28 cellular contexts compared by ENCODE assay signal in the genomic region with DNA sequence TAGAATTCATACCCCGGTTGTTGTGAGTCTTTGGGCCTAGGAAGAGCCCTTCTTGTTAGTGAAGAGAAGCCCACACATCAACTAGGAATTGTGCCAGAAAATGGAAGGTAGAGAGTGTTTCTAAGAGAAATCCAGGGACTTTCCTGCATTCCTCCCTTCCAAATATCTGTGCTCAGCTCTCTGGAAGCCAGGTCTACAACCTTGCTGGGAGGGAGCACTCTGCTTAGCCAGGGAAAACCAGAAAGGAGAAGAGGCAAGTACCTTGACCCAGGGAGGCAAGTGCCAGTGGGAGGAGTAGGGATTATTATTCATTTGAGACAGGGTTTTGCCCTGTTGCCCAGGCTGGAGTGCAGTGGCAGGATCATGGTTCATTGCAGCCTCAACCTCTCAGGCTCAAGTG. TPM values are rescaled to one million over a fixed set of nuclear protein-coding genes. Genes with fewer than 3 reads are reported as not detected.
DNase-seq lines count a peak whose midpoint lies in the region; ATAC-seq and TF ChIP-seq lines count a peak whose summit lies in the region.
"Had no signal": no experiment of that assay in that cellular context is flagged by ENCODE, and none has a peak within 500 bp of the region (broad histone marks: within the 10 kb centered on the region; RNA-seq: fewer than 3 reads in every experiment).

No MANE protein-coding gene starts in this region.

- WGBS in esophagus, 2 donors, result 55 to 58% methylated on average over 1 of the region's 1 CpG

- H3K4me1 ChIP-seq in HEK293 (ENCODE audit: control insufficient read depth, insufficient read depth, low read length), result no peaks in the 10 kb centered on the region
- H3K4me1 ChIP-seq in esophagus (ENCODE audit: control insufficient read depth in 2 of 2, insufficient read depth in 2 of 2, low read length in 1 of 2), result peaks cover 0 to 9% of the 10 kb centered on the region in 2 donors
- H3K4me1 ChIP-seq: BE2C had no signal

- CTCF ChIA-PET in HEK293 (lab: Yijun Ruan, JAX), result interaction anchor here (0.6 to 7.8 kb wide), 5 partner anchors 10 to 100 kb away, joined by 3 to 73 read pairs (median 6); a partner anchor contains a TSS
- CTCF ChIA-PET in WTC11 (lab: Charles Lee), result interaction anchor here (1.2 to 3.7 kb wide), 4 partner anchors 16 to 100 kb away, joined by 4 to 13 read pairs (median 4); a partner anchor contains a TSS

- H3K27ac Mint-ChIP-seq in WTC11, result no peak overlapping the region
- H3K27ac Mint-ChIP-seq: CD14-positive monocyte; CD4-positive, CD25-positive, alpha-beta regulatory T cell; CD8-positive, alpha-beta memory T cell had no signal

- H3K9me3 ChIP-seq in HEK293 (ENCODE audit: control insufficient read depth, insufficient read depth, low read depth, low read length), result no peaks in the 10 kb centered on the region
- H3K9me3 ChIP-seq in esophagus (ENCODE audit: control insufficient read depth in 2 of 2, insufficient read depth in 1 of 2, low read depth in 1 of 2, low read length in 1 of 2), result no peaks in the 10 kb centered on the region
- H3K9me3 ChIP-seq: BE2C, BLaER1 had no signal

- H3K4me3 ChIP-seq in HEK293 (ENCODE audit: low read depth, low read length) (no peak overlapping the region), esophagus (ENCODE audit: low read depth in 1 of 2, low read length in 2 of 2) (no peak overlapping the region)
- H3K4me3 ChIP-seq: BLaER1, GM12878 had no signal

- H3K4me3 Mint-ChIP-seq in WTC11, result no peak overlapping the region
- H3K4me3 Mint-ChIP-seq: CD4-positive, alpha-beta memory T cell; CD4-positive, CD25-positive, alpha-beta regulatory T cell; CD8-positive, alpha-beta memory T cell had no signal

- POLR2A ChIA-PET in HEK293 (lab: Yijun Ruan, JAX), result no interaction called here
- POLR2A ChIA-PET in WTC11 (lab: Charles Lee), result no interaction called here

- H3K36me3 ChIP-seq in HEK293 (ENCODE audit: control insufficient read depth in 2 of 2, insufficient read depth in 1 of 2, low read length in 2 of 2) (no peaks in the 10 kb centered on the region), esophagus (ENCODE audit: control insufficient read depth in 2 of 2, insufficient read depth in 2 of 2, low read length in 1 of 2) (no peaks in the 10 kb centered on the region)
- H3K36me3 ChIP-seq: BE2C, BLaER1 had no signal

- DNase-seq in NCI-H226 (peak; percentile 62), NCI-H2081 treated with DMSO at 0.1 percent for 48 hours (lab: John Stamatoyannopoulos, UW) (no peak), WTC11 (ENCODE audit: low spot score) (no peak), SHP77 treated with DMSO at 0.1 percent for 48 hours (lab: John Stamatoyannopoulos, UW) (no peak)
- DNase-seq: 8988T; ACHN; BE2C; C1 segment of cervical spinal cord; CD4-positive, alpha-beta memory T cell; CD4-positive, CD25-positive, alpha-beta regulatory T cell; CD8-positive, alpha-beta memory T cell; COR-L47; DMS 273 treated with DMSO at 0.1 percent for 48 hours; DMS153; DMS53; DMS79; DND-41; EL; GDM1 had no signal

- H3K4me1 Mint-ChIP-seq in WTC11, result peaks cover 12% of the 10 kb centered on the region
- H3K4me1 Mint-ChIP-seq: CD4-positive, alpha-beta memory T cell; CD4-positive, CD25-positive, alpha-beta regulatory T cell; CD8-positive, alpha-beta memory T cell had no signal

- H3K27me3 ChIP-seq in esophagus (ENCODE audit: control insufficient read depth in 1 of 2, insufficient read depth in 2 of 2, low read length in 2 of 2), result no peaks in the 10 kb centered on the region

- ATAC-seq in WTC11, result no peak
- ATAC-seq: GM12878 had no signal

- no peaks in the 10 kb centered on the region for H3K36me3 Mint-ChIP-seq in WTC11
- H3K36me3 Mint-ChIP-seq: CD14-positive monocyte; CD4-positive, alpha-beta memory T cell; CD8-positive, alpha-beta memory T cell had no signal

- no peak overlapping the region for H3K27ac ChIP-seq in HEK293 (ENCODE audit: extremely low read depth, low read depth, low read length)
- peak overlapping the region; percentile 15 to 38 for H3K27ac ChIP-seq in esophagus (ENCODE audit: low read depth in 2 of 2, low read length in 1 of 2)
- H3K27ac ChIP-seq: BLaER1 had no signal

- no peak for TF ChIP-seq CTCF in HEK293 (tag by site-specific recombination; IDR thresholded peaks at IDR 0.05)
- TF ChIP-seq CTCF in WTC11 (IDR thresholded peaks at IDR 0.05), result no peak

- H3K27me3 Mint-ChIP-seq in WTC11 (ENCODE audit: low read depth), result peaks cover 51% of the 10 kb centered on the region

- no peaks in the 10 kb centered on the region for H3K9me3 Mint-ChIP-seq in WTC11
- H3K9me3 Mint-ChIP-seq: CD4-positive, alpha-beta memory T cell; CD8-positive, alpha-beta memory T cell had no signal

TF ChIP-seq in HEK293, 187 proteins besides CTCF, POLR2A, EP300 and RAD21:
- TF ChIP-seq, protein P1, sequence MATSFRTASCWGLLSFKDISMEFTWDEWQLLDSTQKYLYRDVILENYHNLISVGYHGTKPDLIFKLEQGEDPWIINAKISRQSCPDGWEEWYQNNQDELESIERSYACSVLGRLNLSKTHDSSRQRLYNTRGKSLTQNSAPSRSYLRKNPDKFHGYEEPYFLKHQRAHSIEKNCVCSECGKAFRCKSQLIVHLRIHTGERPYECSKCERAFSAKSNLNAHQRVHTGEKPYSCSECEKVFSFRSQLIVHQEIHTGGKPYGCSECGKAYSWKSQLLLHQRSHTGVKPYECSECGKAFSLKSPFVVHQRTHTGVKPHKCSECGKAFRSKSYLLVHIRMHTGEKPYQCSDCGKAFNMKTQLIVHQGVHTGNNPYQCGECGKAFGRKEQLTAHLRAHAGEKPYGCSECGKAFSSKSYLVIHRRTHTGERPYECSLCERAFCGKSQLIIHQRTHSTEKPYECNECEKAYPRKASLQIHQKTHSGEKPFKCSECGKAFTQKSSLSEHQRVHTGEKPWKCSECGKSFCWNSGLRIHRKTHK (tag by site-specific recombination; IDR thresholded peaks at IDR 0.05), result no peak
- TF ChIP-seq PRDM1 (tag by site-specific recombination; IDR thresholded peaks at IDR 0.05), result 0 out of 2 replicates have a peak, but pooled peaks have one; percentile 22

TF ChIP-seq in WTC11, 78 proteins besides CTCF, POLR2A, EP300 and RAD21:
- TF ChIP-seq KAT7 (CRISPR knock-in tag; IDR thresholded peaks at IDR 0.05; ENCODE audit: borderline replicate concordance) (no peak), ESRRA (CRISPR knock-in tag; IDR thresholded peaks at IDR 0.05; ENCODE audit: borderline replicate concordance) (no peak)
- TF ChIP-seq, protein P2, sequence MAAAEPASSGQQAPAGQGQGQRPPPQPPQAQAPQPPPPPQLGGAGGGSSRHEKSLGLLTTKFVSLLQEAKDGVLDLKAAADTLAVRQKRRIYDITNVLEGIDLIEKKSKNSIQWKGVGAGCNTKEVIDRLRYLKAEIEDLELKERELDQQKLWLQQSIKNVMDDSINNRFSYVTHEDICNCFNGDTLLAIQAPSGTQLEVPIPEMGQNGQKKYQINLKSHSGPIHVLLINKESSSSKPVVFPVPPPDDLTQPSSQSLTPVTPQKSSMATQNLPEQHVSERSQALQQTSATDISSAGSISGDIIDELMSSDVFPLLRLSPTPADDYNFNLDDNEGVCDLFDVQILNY (CRISPR knock-in tag; IDR thresholded peaks at IDR 0.05), result no peak
- TF ChIP-seq, protein P3, sequence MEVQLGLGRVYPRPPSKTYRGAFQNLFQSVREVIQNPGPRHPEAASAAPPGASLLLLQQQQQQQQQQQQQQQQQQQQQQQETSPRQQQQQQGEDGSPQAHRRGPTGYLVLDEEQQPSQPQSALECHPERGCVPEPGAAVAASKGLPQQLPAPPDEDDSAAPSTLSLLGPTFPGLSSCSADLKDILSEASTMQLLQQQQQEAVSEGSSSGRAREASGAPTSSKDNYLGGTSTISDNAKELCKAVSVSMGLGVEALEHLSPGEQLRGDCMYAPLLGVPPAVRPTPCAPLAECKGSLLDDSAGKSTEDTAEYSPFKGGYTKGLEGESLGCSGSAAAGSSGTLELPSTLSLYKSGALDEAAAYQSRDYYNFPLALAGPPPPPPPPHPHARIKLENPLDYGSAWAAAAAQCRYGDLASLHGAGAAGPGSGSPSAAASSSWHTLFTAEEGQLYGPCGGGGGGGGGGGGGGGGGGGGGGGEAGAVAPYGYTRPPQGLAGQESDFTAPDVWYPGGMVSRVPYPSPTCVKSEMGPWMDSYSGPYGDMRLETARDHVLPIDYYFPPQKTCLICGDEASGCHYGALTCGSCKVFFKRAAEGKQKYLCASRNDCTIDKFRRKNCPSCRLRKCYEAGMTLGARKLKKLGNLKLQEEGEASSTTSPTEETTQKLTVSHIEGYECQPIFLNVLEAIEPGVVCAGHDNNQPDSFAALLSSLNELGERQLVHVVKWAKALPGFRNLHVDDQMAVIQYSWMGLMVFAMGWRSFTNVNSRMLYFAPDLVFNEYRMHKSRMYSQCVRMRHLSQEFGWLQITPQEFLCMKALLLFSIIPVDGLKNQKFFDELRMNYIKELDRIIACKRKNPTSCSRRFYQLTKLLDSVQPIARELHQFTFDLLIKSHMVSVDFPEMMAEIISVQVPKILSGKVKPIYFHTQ (CRISPR knock-in tag; IDR thresholded peaks at IDR 0.05), result no peak
- TF ChIP-seq, protein P4, sequence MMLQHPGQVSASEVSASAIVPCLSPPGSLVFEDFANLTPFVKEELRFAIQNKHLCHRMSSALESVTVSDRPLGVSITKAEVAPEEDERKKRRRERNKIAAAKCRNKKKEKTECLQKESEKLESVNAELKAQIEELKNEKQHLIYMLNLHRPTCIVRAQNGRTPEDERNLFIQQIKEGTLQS (CRISPR knock-in tag; conservative IDR thresholded peaks at IDR 0.05), result no peak

RNA-seq across cellular contexts. Expression of a gene that starts 48.4 kb away (rescaled TPM):
- polyA plus RNA-seq in esophagus, result not detected
- total RNA-seq in WTC11 (2021), result not detected in 3 replicates
- total RNA-seq: A673; CD4-positive, alpha-beta memory T cell; CD4-positive, CD25-positive, alpha-beta regulatory T cell; CD8-positive, alpha-beta memory T cell; Daoy; G401; GM12878 had no signal
- polyA plus RNA-seq: AG04450; CD14-positive monocyte; CD4-positive, alpha-beta memory T cell; CD4-positive, CD25-positive, alpha-beta regulatory T cell; CD8-positive, alpha-beta memory T cell; GM12878 had no signal
